ENCODE assay signal across 12 cellular contexts in the genomic region with DNA sequence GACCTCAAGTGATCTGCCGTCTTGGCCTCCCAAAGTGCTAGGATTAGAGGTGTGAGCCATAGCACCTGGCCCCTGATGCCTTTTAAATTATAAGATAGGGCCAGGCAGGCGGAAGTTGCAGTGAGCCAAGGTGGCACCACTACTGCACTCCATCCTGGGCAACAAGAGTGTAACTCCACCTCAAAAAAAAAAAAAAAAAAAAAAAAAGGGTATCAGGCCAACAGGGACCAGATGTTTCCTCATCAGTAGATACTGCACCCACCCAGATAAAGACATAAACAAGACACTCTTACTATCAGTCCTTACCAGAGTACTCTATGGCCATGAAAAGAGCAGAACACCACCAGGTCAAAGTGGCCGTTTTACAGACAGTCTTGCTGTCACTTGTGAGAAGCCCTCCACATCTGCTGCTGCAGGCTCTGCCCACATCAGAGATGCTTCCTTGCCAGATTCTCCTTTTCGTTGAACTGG. TPM values are rescaled to one million over a fixed set of nuclear protein-coding genes. Genes with fewer than 3 reads are reported as not detected.
DNase-seq lines count a peak whose midpoint lies in the region; ATAC-seq and TF ChIP-seq lines count a peak whose summit lies in the region.
"Had no signal": no experiment of that assay in that cellular context is flagged by ENCODE, and none has a peak within 500 bp of the region (broad histone marks: within the 10 kb centered on the region; RNA-seq: fewer than 3 reads in every experiment).

No MANE protein-coding gene starts in this region.

- H3K9ac ChIP-seq in H9 (ENCODE audit: extremely low read depth, insufficient read length, low read length) = no peak overlapping the region

- DNase-seq in H9 (no peak), caudate nucleus (lab: John Stamatoyannopoulos, UW) (no peak), COLO668 (lab: John Stamatoyannopoulos, UW; ENCODE audit: unreplicated experiment) (no peak)
- no peak for DNase-seq in activated CD8-positive, alpha-beta T cell treated with anti-CD3 and anti-CD28 coated beads for 36 hours
- DNase-seq: activated CD8-positive, alpha-beta memory T cell treated with anti-CD3 and anti-CD28 coated beads, Interleukin-2, amount 50 U/mL, for 48 hours; Caco-2; cerebellar nuclear complex; NCI-H1930; SHP77 treated with DMSO at 0.1 percent for 48 hours had no signal

- peaks cover 16 to 26% (median 19%) of the 10 kb centered on the region in 3 experiments for H3K36me3 Mint-ChIP-seq in H9 (ENCODE audit: insufficient read depth in 1 of 3, low read depth in 3 of 3)
- H3K36me3 Mint-ChIP-seq in activated CD8-positive, alpha-beta T cell treated with anti-CD3 and anti-CD28 coated beads for 36 hours (ENCODE audit: low read depth) = peaks cover 31% of the 10 kb centered on the region

- peaks cover 2% of the 10 kb centered on the region for H3K79me1 ChIP-seq in H9 (ENCODE audit: insufficient read depth, low read depth, low read length, poor library complexity, severe bottlenecking)

- no peak overlapping the region for H2BK15ac ChIP-seq in H9 (ENCODE audit: low read depth, low read length)

- peaks cover 7% of the 10 kb centered on the region; the same call in 1 of the 2 replicates for H3K4me1 ChIP-seq in H9 (ENCODE audit: insufficient read depth, low read length)
- H3K4me1 ChIP-seq: Caco-2 had no signal

- no peak overlapping the region for H2BK5ac ChIP-seq in H9 (ENCODE audit: insufficient read length, low read length)

- H3K79me2 ChIP-seq in H9 (ENCODE audit: insufficient read depth, low read length) = peaks cover 13% of the 10 kb centered on the region; the same call in 1 of the 2 replicates

- no peak overlapping the region for H2BK120ac ChIP-seq in H9 (ENCODE audit: low read depth, low read length, poor library complexity, severe bottlenecking)

- peak overlapping the region; percentile 2 to 57; a peak in 3 of 5 replicates for H3K4me3 Mint-ChIP-seq in H9
- peak overlapping the region; percentile 11 for H3K4me3 Mint-ChIP-seq in activated CD8-positive, alpha-beta T cell treated with anti-CD3 and anti-CD28 coated beads for 36 hours

- no peaks in the 10 kb centered on the region for H4K20me1 ChIP-seq in H9 (ENCODE audit: control insufficient read depth, insufficient read depth, insufficient read length)

- no peak overlapping the region for H4K5ac ChIP-seq in H9 (ENCODE audit: insufficient read length, low read depth, low read length)

- no peaks in the 10 kb centered on the region for H3K9me3 ChIP-seq in H9 (ENCODE audit: control insufficient read depth, low read depth, low read length)
- H3K9me3 ChIP-seq: Caco-2 had no signal

- POLR2A ChIA-PET in activated CD8-positive, alpha-beta T cell treated with anti-CD3 and anti-CD28 coated beads for 36 hours (lab: Charles Lee) = no interaction called here

- H3K23ac ChIP-seq in H9 (ENCODE audit: insufficient read length, low read depth, low read length) = no peak overlapping the region

- no peak overlapping the region for H2BK12ac ChIP-seq in H9 (ENCODE audit: insufficient read length, low read depth, low read length)

- no peaks in the 10 kb centered on the region for H3K9me3 Mint-ChIP-seq in H9
- H3K9me3 Mint-ChIP-seq in activated CD8-positive, alpha-beta T cell treated with anti-CD3 and anti-CD28 coated beads for 36 hours = no peaks in the 10 kb centered on the region
- H3K9me3 Mint-ChIP-seq: stimulated activated effector memory CD8-positive, alpha-beta T cell treated with anti-CD3 and anti-CD28 coated beads, Interleukin-12 subunit alpha, Interleukin-12 subunit beta, amount 100 ng/mL, for 72 hours had no signal

- no peak overlapping the region for H3K4ac ChIP-seq in H9 (ENCODE audit: low read depth, low read length)

- no peak overlapping the region for H4K8ac ChIP-seq in H9 (replicated peaks; ENCODE audit: insufficient read length, low read depth, low read length)

- H3K4me2 ChIP-seq in H9 (ENCODE audit: insufficient read depth, insufficient read length, low read length) = peak overlapping the region; percentile 17

- H3K27me3 ChIP-seq in H9 (ENCODE audit: insufficient read depth, low read length) = no peaks in the 10 kb centered on the region

- H2AFZ ChIP-seq in H9 (ENCODE audit: low read length) = no peak overlapping the region

- H3K27me3 Mint-ChIP-seq in H9 (ENCODE audit: low read depth) = no peaks in the 10 kb centered on the region
- no peaks in the 10 kb centered on the region for H3K27me3 Mint-ChIP-seq in activated CD8-positive, alpha-beta T cell treated with anti-CD3 and anti-CD28 coated beads for 36 hours

- ATAC-seq in activated CD8-positive, alpha-beta T cell treated with anti-CD3 and anti-CD28 coated beads for 36 hours = no peak
- no peak for ATAC-seq in GM18502 (IDR thresholded peaks at IDR 0.05; ENCODE audit: poor library complexity, unreplicated experiment)
- ATAC-seq: stimulated activated effector memory CD8-positive, alpha-beta T cell treated with anti-CD3 and anti-CD28 coated beads, Interleukin-12 subunit alpha, Interleukin-12 subunit beta, amount 100 ng/mL, for 72 hours had no signal

- peaks cover 17% of the 10 kb centered on the region for H3K23me2 ChIP-seq in H9 (ENCODE audit: insufficient read length, low read depth, low read length, poor library complexity, severe bottlenecking)

- CTCF ChIA-PET in activated CD8-positive, alpha-beta T cell treated with anti-CD3 and anti-CD28 coated beads for 36 hours (lab: Charles Lee) = no interaction called here

- no peak overlapping the region for H3K18ac ChIP-seq in H9 (ENCODE audit: insufficient read length, low read depth, low read length)

- intact Hi-C loops in activated CD8-positive, alpha-beta T cell treated with anti-CD3 and anti-CD28 coated beads for 36 hours (cut with micrococcal nuclease) = no loop called here

- peaks cover 33 to 35% of the 10 kb centered on the region in 2 experiments for H3K4me1 Mint-ChIP-seq in H9
- H3K4me1 Mint-ChIP-seq in activated CD8-positive, alpha-beta T cell treated with anti-CD3 and anti-CD28 coated beads for 36 hours (ENCODE audit: low read depth) = peaks cover 20% of the 10 kb centered on the region

- WGBS in H9 (ENCODE audit: extremely low coverage, insufficient read length, low lambda C conversion rate) = no CpG with 5 or more reads among the region's 4 CpGs

- TF ChIP-seq CTCF in 22Rv1 (IDR thresholded peaks at IDR 0.05) (no peak), H9 (conservative IDR thresholded peaks at IDR 0.05) (no peak)
- no peak for TF ChIP-seq CTCF in activated CD8-positive, alpha-beta T cell treated with anti-CD3 and anti-CD28 coated beads for 36 hours (IDR thresholded peaks at IDR 0.05)

- H2AK5ac ChIP-seq in H9 (ENCODE audit: insufficient read length, low read length) = no peak overlapping the region

- H3K27ac Mint-ChIP-seq in H9 = peak overlapping the region in 1 of 3 experiments; percentile 36; a peak in 1 of 7 replicates
- no peak overlapping the region for H3K27ac Mint-ChIP-seq in activated CD8-positive, alpha-beta T cell treated with anti-CD3 and anti-CD28 coated beads for 36 hours
- H3K27ac Mint-ChIP-seq: stimulated activated effector memory CD8-positive, alpha-beta T cell treated with anti-CD3 and anti-CD28 coated beads, Interleukin-12 subunit alpha, Interleukin-12 subunit beta, amount 100 ng/mL, for 72 hours had no signal

- no peak overlapping the region for H3T11ph ChIP-seq in H9 (ENCODE audit: low read length)

- H2BK20ac ChIP-seq in H9 (ENCODE audit: low read depth, low read length, poor library complexity, severe bottlenecking) = no peak overlapping the region

- no peak overlapping the region for H3K56ac ChIP-seq in H9 (ENCODE audit: insufficient read length, low read depth, low read length)

- H4K91ac ChIP-seq in H9 (ENCODE audit: insufficient read length, low read depth, low read length) = no peak overlapping the region

- H3K27ac ChIP-seq in 22Rv1 = 0 out of 2 replicates have a peak overlapping the region, but pooled peaks have one; percentile 99
- no peak overlapping the region for H3K27ac ChIP-seq in H9 (ENCODE audit: insufficient read length, low read depth, low read length)
- H3K27ac ChIP-seq in caudate nucleus (ENCODE audit: low read depth, low read length) = no peak overlapping the region

- H3K14ac ChIP-seq in H9 (ENCODE audit: insufficient read depth, low read length) = no peak overlapping the region

RNA-seq across cellular contexts. Expression of a gene that starts 3.3 kb away (rescaled TPM):
- total RNA-seq in H9 (2021) = 17.2 and 19.1 TPM in 2 replicates
- 10 to 100 TPM; 23.9 to 25.2 TPM for total RNA-seq in activated CD8-positive, alpha-beta T cell treated with anti-CD3 and anti-CD28 coated beads for 36 hours

RNA-seq across cellular contexts. Expression of a gene that starts 3.6 kb away (rescaled TPM):
- total RNA-seq in H9 (2021) = 39.6 and 40.6 TPM in 2 replicates
- total RNA-seq in activated CD8-positive, alpha-beta T cell treated with anti-CD3 and anti-CD28 coated beads for 36 hours = 10 to 100 TPM; 46.2 to 46.6 TPM

RNA-seq across cellular contexts. Expression of a gene that starts 34.2 kb away (rescaled TPM):
- 26.2 and 26.5 TPM in 2 replicates for total RNA-seq in H9 (2021)
- total RNA-seq in activated CD8-positive, alpha-beta T cell treated with anti-CD3 and anti-CD28 coated beads for 36 hours = 10 to 100 TPM; 14.9 to 16.2 TPM

RNA-seq across cellular contexts. Expression of a gene that starts 35.0 kb away (rescaled TPM):
- total RNA-seq in H9 (2021) = 113 and 124 TPM in 2 replicates
- total RNA-seq in activated CD8-positive, alpha-beta T cell treated with anti-CD3 and anti-CD28 coated beads for 36 hours = 100 to 1,000 TPM; 108 to 112 TPM
